8 cellular contexts compared by ENCODE assay signal in genomic region chr1:7703321-7704213, GRCh38.
DNase-seq lines count a peak whose midpoint lies in the region; ATAC-seq lines count a peak whose summit lies in the region.

No MANE protein-coding gene starts in this region.

- H3K4me3 Mint-ChIP-seq in CD4-positive, alpha-beta memory T cell, result peak overlapping the region; percentile 71 to 86 (median 75)
- H3K4me3 Mint-ChIP-seq in activated naive CD8-positive, alpha-beta T cell treated with anti-CD3 and anti-CD28 coated beads, Interleukin-2, amount 50 U/mL, for 24 hours, result peak overlapping the region; percentile 66

- H4K5ac ChIP-seq in mesendoderm (ENCODE audit: low read length), result no peak overlapping the region

- H3K79me1 ChIP-seq in mesendoderm (ENCODE audit: low read length), result no peaks in the 10 kb centered on the region

- H3K4me1 ChIP-seq in CD4-positive, alpha-beta memory T cell (ENCODE audit: insufficient read depth, low read length), result peaks cover 8% of the 10 kb centered on the region
- no peaks in the 10 kb centered on the region for H3K4me1 ChIP-seq in mesendoderm (ENCODE audit: control insufficient read depth, low read depth, low read length)

- ATAC-seq in activated naive CD8-positive, alpha-beta T cell treated with anti-CD3 and anti-CD28 coated beads, Interleukin-2, amount 50 U/mL, for 24 hours, result no peak
- no peak for ATAC-seq in esophagus mucosa

- H2AK5ac ChIP-seq in mesendoderm (ENCODE audit: low read length), result no peak overlapping the region

- no peaks in the 10 kb centered on the region for H3K9me3 Mint-ChIP-seq in CD4-positive, alpha-beta memory T cell
- no peaks in the 10 kb centered on the region for H3K9me3 Mint-ChIP-seq in activated naive CD8-positive, alpha-beta T cell treated with anti-CD3 and anti-CD28 coated beads, Interleukin-2, amount 50 U/mL, for 24 hours

- DNase-seq in CD4-positive, alpha-beta memory T cell, result peak in 3 of 5 donors; percentile 33 to 43 (median 42)
- DNase-seq in NCI-H1105 (lab: John Stamatoyannopoulos, UW) (peak; percentile 42), mesendoderm (peak; percentile 58), Ammon's horn (ENCODE audit: low spot score) (no peak), GM03348 (ENCODE audit: low spot score) (no peak), NCI-H2107 (lab: John Stamatoyannopoulos, UW) (no peak)
- DNase-seq in activated naive CD8-positive, alpha-beta T cell treated with anti-CD3 and anti-CD28 coated beads, Interleukin-2, amount 50 U/mL, for 24 hours, result peak; percentile 12

- no peak overlapping the region for H2BK5ac ChIP-seq in mesendoderm (ENCODE audit: low read length)

- CTCF ChIA-PET in CD4-positive, alpha-beta memory T cell (lab: Charles Lee; ENCODE audit: partially characterized antibody), result interaction anchor here (1.0 to 2.3 kb wide), 2 partner anchors 34 to 49 kb away, joined by 5 to 12 read pairs; no protein-coding TSS in a partner anchor

- peak overlapping the region; percentile 11 for H3K4me2 ChIP-seq in mesendoderm (ENCODE audit: low read length)

- peaks cover 14 to 43% (median 28%) of the 10 kb centered on the region in 4 donors for H3K4me1 Mint-ChIP-seq in CD4-positive, alpha-beta memory T cell
- H3K4me1 Mint-ChIP-seq in activated naive CD8-positive, alpha-beta T cell treated with anti-CD3 and anti-CD28 coated beads, Interleukin-2, amount 50 U/mL, for 24 hours, result peaks cover 19% of the 10 kb centered on the region

- peaks cover 15 to 25% of the 10 kb centered on the region in 2 donors for H3K27me3 Mint-ChIP-seq in CD4-positive, alpha-beta memory T cell
- peaks cover 60% of the 10 kb centered on the region for H3K27me3 Mint-ChIP-seq in activated naive CD8-positive, alpha-beta T cell treated with anti-CD3 and anti-CD28 coated beads, Interleukin-2, amount 50 U/mL, for 24 hours

- H3K23ac ChIP-seq in mesendoderm (ENCODE audit: low read length), result no peak overlapping the region

- H4K8ac ChIP-seq in mesendoderm (ENCODE audit: low read depth, low read length), result peak overlapping the region; percentile 89

- no peaks in the 10 kb centered on the region for H3K36me3 ChIP-seq in CD4-positive, alpha-beta memory T cell (ENCODE audit: insufficient read depth, low read length)
- H3K36me3 ChIP-seq in mesendoderm (ENCODE audit: control insufficient read depth, insufficient read depth, low read length), result no peaks in the 10 kb centered on the region

- H3K18ac ChIP-seq in mesendoderm (ENCODE audit: low read length), result peak overlapping the region; percentile 86

- no peak overlapping the region for H3K4me3 ChIP-seq in CD4-positive, alpha-beta memory T cell (ENCODE audit: low read length in 2 of 2)
- peak overlapping the region; percentile 29 for H3K4me3 ChIP-seq in mesendoderm (ENCODE audit: low read length)

- peaks cover 13% of the 10 kb centered on the region for H3K27me3 ChIP-seq in CD4-positive, alpha-beta memory T cell (ENCODE audit: insufficient read depth, low read length)
- peaks cover 3% of the 10 kb centered on the region for H3K27me3 ChIP-seq in mesendoderm (ENCODE audit: insufficient read depth, low read length, poor library complexity)

- peak overlapping the region; percentile 61 for H3K9ac ChIP-seq in mesendoderm (ENCODE audit: low read length)

- peak overlapping the region in 6 of 7 donors; percentile 52 to 81 (median 63) for H3K27ac Mint-ChIP-seq in CD4-positive, alpha-beta memory T cell
- no peak overlapping the region for H3K27ac Mint-ChIP-seq in activated naive CD8-positive, alpha-beta T cell treated with anti-CD3 and anti-CD28 coated beads, Interleukin-2, amount 50 U/mL, for 24 hours

- H3K36me3 Mint-ChIP-seq in CD4-positive, alpha-beta memory T cell, result no peaks in the 10 kb centered on the region
- H3K36me3 Mint-ChIP-seq in activated naive CD8-positive, alpha-beta T cell treated with anti-CD3 and anti-CD28 coated beads, Interleukin-2, amount 50 U/mL, for 24 hours (ENCODE audit: low read depth), result no peaks in the 10 kb centered on the region

- H3K79me2 ChIP-seq in mesendoderm (ENCODE audit: control insufficient read depth, insufficient read depth, low read length), result no peaks in the 10 kb centered on the region

- WGBS in mesendoderm (ENCODE audit: extremely low coverage, insufficient coverage, low lambda C conversion rate), result no CpG with 5 or more reads among the region's 60 CpGs

- H3K4ac ChIP-seq in mesendoderm (ENCODE audit: low read depth, low read length), result peak overlapping the region; percentile 22

- POLR2A ChIA-PET in CD4-positive, alpha-beta memory T cell (lab: Charles Lee; ENCODE audit: partially characterized antibody), result interaction anchor here (0.8 to 2.5 kb wide), 11 partner anchors 8 to 67 kb away, joined by 3 to 22 read pairs (median 7); partner anchors contain the start of gene VAMP3

- intact Hi-C loops in CD4-positive, alpha-beta memory T cell (cut with micrococcal nuclease), result loop anchor here (1.0 to 2.0 kb wide), 2 partner anchors 23 to 49 kb away; no protein-coding TSS in a partner anchor

- no peaks in the 10 kb centered on the region for H3K9me3 ChIP-seq in CD4-positive, alpha-beta memory T cell (ENCODE audit: control insufficient read depth in 1 of 2, low read length in 2 of 2)

- H3K27ac ChIP-seq in CD4-positive, alpha-beta memory T cell (ENCODE audit: low read depth, low read length), result no peak overlapping the region
- H3K27ac ChIP-seq in mesendoderm (ENCODE audit: low read depth, low read length), result no peak overlapping the region

- H2BK120ac ChIP-seq in mesendoderm (ENCODE audit: low read depth, low read length), result no peak overlapping the region

- H3K56ac ChIP-seq in mesendoderm (ENCODE audit: low read length), result peak overlapping the region; percentile 37

- no peak overlapping the region for H2BK15ac ChIP-seq in mesendoderm (replicated peaks; ENCODE audit: low read depth)

Comparison
In these comparisons a context has a peak if more than half of its experiments do, and no peak if none do; other contexts are left out.
1. DNase-seq: peak in CD4-positive, alpha-beta memory T cell (3 of 5), NCI-H1105 (single experiment), activated naive CD8-positive, alpha-beta T cell treated with anti-CD3 and anti-CD28 coated beads, Interleukin-2, amount 50 U/mL, for 24 hours (single experiment) and mesendoderm (single experiment); none in Ammon's horn (single experiment), GM03348 (single experiment) and NCI-H2107 (single experiment).